21 cellular contexts compared by ENCODE assay signal in the genomic region with DNA sequence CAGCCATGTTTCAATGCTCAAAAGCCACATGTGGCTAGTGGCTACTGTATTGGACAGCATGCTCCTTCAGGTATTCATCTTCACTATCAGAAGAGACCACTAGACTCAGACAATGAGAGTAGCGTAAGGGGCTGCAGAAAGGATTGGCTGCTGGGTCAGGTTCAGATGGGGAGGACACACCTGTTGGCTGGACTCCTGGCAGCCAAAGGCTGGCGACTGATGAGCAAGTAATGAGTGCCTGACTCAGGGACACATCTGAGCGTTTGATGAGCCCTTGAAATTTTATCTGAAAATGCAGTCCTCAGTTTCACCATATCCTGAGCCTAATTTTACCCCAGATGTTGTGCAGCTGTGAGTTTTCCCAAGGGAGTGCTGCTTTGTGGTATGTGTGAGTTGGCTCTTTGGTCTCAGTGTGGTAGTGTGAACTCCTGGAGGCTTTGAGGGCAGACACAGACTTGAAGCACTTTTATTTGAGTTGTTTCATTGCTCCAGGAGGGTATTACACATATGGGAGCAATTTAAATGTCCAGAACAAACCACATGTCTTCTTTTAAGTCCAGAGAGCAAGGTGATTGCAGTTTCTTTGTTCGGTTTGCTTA. TPM values are rescaled to one million over a fixed set of nuclear protein-coding genes. Genes with fewer than 3 reads are reported as not detected.
DNase-seq lines count a peak whose midpoint lies in the region; ATAC-seq, FAIRE-seq and TF ChIP-seq lines count a peak whose summit lies in the region.
"Had no signal": no experiment of that assay in that cellular context is flagged by ENCODE, and none has a peak within 500 bp of the region (broad histone marks: within the 10 kb centered on the region; RNA-seq: fewer than 3 reads in every experiment).

No MANE protein-coding gene starts in this region.

- intact Hi-C loops in pancreas (cut with DNase I): no loop called here

- H3K79me2 ChIP-seq in fibroblast of lung (ENCODE audit: control insufficient read depth, insufficient read depth, low read length): no peaks in the 10 kb centered on the region

- no peak overlapping the region for H2AFZ ChIP-seq in fibroblast of lung (ENCODE audit: low read length)

- H3K4me1 ChIP-seq in fibroblast of lung (ENCODE audit: control insufficient read depth, extremely low read depth, insufficient read depth, low read length) (no peaks in the 10 kb centered on the region), pancreas (no peaks in the 10 kb centered on the region)

- H3K27ac ChIP-seq in fibroblast of lung (ENCODE audit: insufficient read depth, low read length) (no peak overlapping the region), pancreas (no peak overlapping the region)
- H3K27ac ChIP-seq: SJSA1 had no signal

- ATAC-seq in pancreas (peak in 3 of 4 donors; percentile 28 to 74 (median 71)), GM21526 (IDR thresholded peaks at IDR 0.05; ENCODE audit: low FRiP score, unreplicated experiment) (no peak), GM19328 (IDR thresholded peaks at IDR 0.05; ENCODE audit: unreplicated experiment) (no peak)
- ATAC-seq: T-cell had no signal

- FAIRE-seq in pancreas (lab: Jason Lieb, UNC): no peak
- FAIRE-seq: D721Med, H54 had no signal

- H4K20me1 ChIP-seq in fibroblast of lung (ENCODE audit: control insufficient read depth, extremely low read depth, insufficient read depth, low read length): no peaks in the 10 kb centered on the region

- H3K36me3 ChIP-seq in fibroblast of lung (ENCODE audit: control insufficient read depth, insufficient read depth, low read length): no peaks in the 10 kb centered on the region
- H3K36me3 ChIP-seq in pancreas: no peaks in the 10 kb centered on the region
- H3K36me3 ChIP-seq: SJSA1 had no signal

- H3K4me3 ChIP-seq in fibroblast of lung (replicated peaks in 1 of 4; ENCODE audit: control extremely low read depth in 1 of 4, insufficient read depth in 1 of 4, low read depth in 3 of 4, low read length in 4 of 4): no peak overlapping the region
- no peak overlapping the region for H3K4me3 ChIP-seq in pancreas
- H3K4me3 ChIP-seq: SJSA1 had no signal

- DNase-seq in GM03348 (ENCODE audit: low spot score): peak; percentile 5
- DNase-seq in NCI-H526 treated with DMSO at 0.1 percent for 48 hours (lab: John Stamatoyannopoulos, UW): peak; percentile 81
- peak; percentile 8 to 52 for DNase-seq in fibroblast of lung (ENCODE audit: low read depth in 2 of 2)
- DNase-seq in pancreas: peak in 3 of 6 donors; percentile 17 to 31 (median 29)
- no peak for DNase-seq in GDM1 (lab: John Stamatoyannopoulos, UW)
- DNase-seq in NAMALWA (ENCODE audit: low spot score): no peak
- DNase-seq: CD4-positive, alpha-beta memory T cell; DND-41; GF-D8; IMR-90; Kasumi-1; NCI-H1417; NCI-H2029; NCI-H524; T-cell had no signal

- H3K9ac ChIP-seq in fibroblast of lung (ENCODE audit: insufficient read depth, low read length): no peak overlapping the region

- no peak overlapping the region for H3K4me2 ChIP-seq in fibroblast of lung (ENCODE audit: extremely low read depth, insufficient read depth, low read length)

- 46 to 51% methylated on average over 4 of the region's 4 CpGs for WGBS in pancreas, 2 donors

- TF ChIP-seq CTCF in fibroblast of lung (conservative IDR thresholded peaks at IDR 0.05 in 1 of 2, IDR thresholded peaks at IDR 0.05 in 1 of 2; ENCODE audit: low read depth in 1 of 2, low read length in 2 of 2) (no peak), pancreas (IDR thresholded peaks at IDR 0.05) (no peak)

- H3K27me3 ChIP-seq in fibroblast of lung (ENCODE audit: control insufficient read depth, insufficient read depth, low read length) (peaks cover 3% of the 10 kb centered on the region), pancreas (no peaks in the 10 kb centered on the region)
- H3K27me3 ChIP-seq: SJSA1 had no signal

- H3K9me3 ChIP-seq in fibroblast of lung (ENCODE audit: control insufficient read depth, insufficient read depth, low read depth, low read length) (no peaks in the 10 kb centered on the region), pancreas (no peaks in the 10 kb centered on the region)
- H3K9me3 ChIP-seq: SJSA1 had no signal

RNA-seq across cellular contexts. Expression of a gene that starts 9.6 kb away (rescaled TPM):
- 0.51 and 0.66 TPM in 2 replicates for total RNA-seq in fibroblast of lung
- polyA plus RNA-seq in fibroblast of lung: 0.21 and 0.34 TPM in 2 replicates
- polyA plus RNA-seq in fibroblast of lung (2012): 0.02 and 0.29 TPM in 2 replicates
- not detected in 2 replicates for polyA minus RNA-seq in fibroblast of lung (ENCODE audit: low replicate concordance)
- total RNA-seq in pancreas: 1 to 10 TPM in 2 of 6 donors, under 1 TPM in 4; 0.35 to 2.0 (median 0.84) TPM
- polyA plus RNA-seq in pancreas: under 1 TPM; 0.54 to 0.87 TPM
- total RNA-seq: HT-29 had no signal

Comparison
In these comparisons a context has a peak if more than half of its experiments do, and no peak if none do; other contexts are left out.
1. DNase-seq: peak in GM03348 (single experiment), NCI-H526 treated with DMSO at 0.1 percent for 48 hours (single experiment) and fibroblast of lung (2 of 2); none in GDM1 (single experiment) and NAMALWA (single experiment).
2. ATAC-seq: peak in pancreas (3 of 4); none in GM21526 (single experiment) and GM19328 (single experiment).